ENCODE assay signal across 1 cellular context in the genomic region with DNA sequence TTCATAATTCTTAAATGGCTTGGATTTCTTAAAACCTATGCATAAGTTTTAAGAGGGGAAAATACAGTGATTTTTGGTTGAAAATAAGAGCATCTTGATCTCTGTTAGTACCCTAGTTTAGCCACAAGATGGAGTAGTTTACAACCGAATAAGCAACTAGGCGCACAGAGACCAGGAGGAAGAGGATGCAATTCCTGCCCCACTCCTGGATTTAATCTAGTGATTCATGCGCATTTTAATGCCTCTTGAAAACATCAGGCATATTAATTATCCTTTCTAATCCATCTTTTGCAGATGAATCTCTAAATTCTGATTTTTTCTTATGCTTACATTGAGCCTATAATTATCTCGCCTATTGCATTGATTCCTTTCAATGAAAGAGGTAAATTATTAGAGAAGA.
TF ChIP-seq lines count a peak whose summit lies in the region.

No MANE protein-coding gene starts in this region.

TF ChIP-seq in GM12878, 131 proteins besides CTCF, POLR2A, EP300 and RAD21 (continued from another document):
- TF ChIP-seq ZBTB11 (CRISPR knock-in tag; IDR thresholded peaks at IDR 0.05), result no peak
- no peak for TF ChIP-seq MYB (IDR thresholded peaks at IDR 0.05; ENCODE audit: borderline replicate concordance, low read depth, low read length)
- TF ChIP-seq POLR2AphosphoS2 (IDR thresholded peaks at IDR 0.05; ENCODE audit: low read depth, low read length), result no peak
